Comparison of ENCODE assay signal across 19 cellular contexts in the genomic region with DNA sequence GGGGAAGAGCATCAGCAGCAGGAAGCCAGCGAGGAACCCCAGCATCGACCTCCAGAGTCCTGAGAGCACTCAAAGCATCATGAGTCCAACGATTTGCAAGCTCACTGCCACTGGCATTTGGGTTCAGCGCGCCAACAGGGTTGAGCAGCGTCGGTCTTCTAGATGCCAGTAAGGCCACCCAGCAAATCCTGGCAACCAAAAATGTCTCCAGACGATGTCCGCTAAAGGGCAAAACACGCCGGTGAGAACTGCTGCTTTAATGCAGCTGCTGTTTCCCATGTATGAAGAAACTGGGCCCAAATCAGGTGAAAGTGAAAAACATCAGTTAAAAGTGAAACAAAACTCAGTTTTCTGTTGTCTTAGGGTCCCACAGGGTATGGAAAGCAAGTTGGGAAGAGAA.
A peak's percentile ranks its signal among the peaks of the same experiment; 100 is the strongest.
DNase-seq lines count a peak whose midpoint lies in the region; ATAC-seq, FAIRE-seq and TF ChIP-seq lines count a peak whose summit lies in the region.
"Had no signal": no experiment of that assay in that cellular context is flagged by ENCODE, and none has a peak within 500 bp of the region (broad histone marks: within the 10 kb centered on the region; RNA-seq: fewer than 3 reads in every experiment).

No MANE protein-coding gene starts in this region.

- H3K27ac Mint-ChIP-seq in activated naive CD8-positive, alpha-beta T cell = peak overlapping the region; percentile 86
- H3K27ac Mint-ChIP-seq in naive B cell = peak overlapping the region in 2 of 6 donors; percentile 34 to 49

- H3K36me3 ChIP-seq in BLaER1 = peaks cover 60% of the 10 kb centered on the region
- H3K36me3 ChIP-seq: adrenal gland, prostate gland had no signal

- H3K36me3 Mint-ChIP-seq in activated naive CD8-positive, alpha-beta T cell = no peaks in the 10 kb centered on the region
- H3K36me3 Mint-ChIP-seq in naive B cell = no peaks in the 10 kb centered on the region

- no peak for TF ChIP-seq CTCF in GM10248 (IDR thresholded peaks at IDR 0.05; ENCODE audit: control extremely low read depth, extremely low read depth, low read depth, missing control alignments)

- no peaks in the 10 kb centered on the region for H3K9me3 ChIP-seq in BLaER1
- H3K9me3 ChIP-seq: adrenal gland, prostate gland, SK-N-SH had no signal

- peaks cover 96% of the 10 kb centered on the region for H3K4me1 ChIP-seq in BLaER1
- H3K4me1 ChIP-seq: foreskin keratinocyte had no signal

- peak overlapping the region; percentile 33; the same call in 1 of the 2 replicates for H3K4me2 ChIP-seq in BLaER1
- H3K4me2 ChIP-seq: PC-9, SK-N-SH had no signal

- CTCF ChIA-PET in GM10248 (lab: Yijun Ruan, JAX) = interaction anchor here (1.0 to 2.2 kb wide), 9 partner anchors 10 to 41 kb away, joined by 3 to 10 read pairs (median 4); no protein-coding TSS in a partner anchor

- no peak for TF ChIP-seq POLR2A in GM12891 (IDR thresholded peaks at IDR 0.05; ENCODE audit: low read depth, low read length)

- no peak overlapping the region for H3K4me3 ChIP-seq in BLaER1
- H3K4me3 ChIP-seq: adrenal gland, PC-9, prostate gland had no signal

- no peaks in the 10 kb centered on the region for H3K27me3 ChIP-seq in BLaER1
- H3K27me3 ChIP-seq: adrenal gland, foreskin keratinocyte had no signal

- H3K4me1 Mint-ChIP-seq in activated naive CD8-positive, alpha-beta T cell (ENCODE audit: low read depth) = peaks cover 79% of the 10 kb centered on the region
- H3K4me1 Mint-ChIP-seq in naive B cell = peaks cover 56 to 80% (median 74%) of the 10 kb centered on the region in 3 donors

- ATAC-seq in naive B cell (ENCODE audit: low read depth in 2 of 2) (no peak), HG03520 (IDR thresholded peaks at IDR 0.05; ENCODE audit: unreplicated experiment) (no peak), HG03565 (IDR thresholded peaks at IDR 0.05; ENCODE audit: unreplicated experiment) (no peak)
- ATAC-seq: foreskin keratinocyte, left ventricle myocardium superior had no signal

- DNase-seq in GM12891 (ENCODE audit: insufficient read length, low spot score) = no peak
- no peak for DNase-seq in naive B cell
- no peak for DNase-seq in GM10248 (ENCODE audit: extremely low spot score)
- no peak for DNase-seq in NCI-H2081 treated with DMSO at 0.1 percent for 48 hours (lab: John Stamatoyannopoulos, UW)
- DNase-seq: adrenal gland; DND-41; foreskin keratinocyte; HCEC 1CT; left ventricle myocardium superior; NCI-H526; PC-9; SK-N-SH; stimulated activated CD4-positive, alpha-beta T cell treated with anti-CD3 and anti-CD28 coated beads, Interleukin-12 subunit alpha, Interleukin-12 subunit beta, amount 100 ng/mL, for 4 hours had no signal

- H4K20me1 ChIP-seq in BLaER1 = peaks cover 100% of the 10 kb centered on the region

- no peak overlapping the region; the same call in 1 of the 2 replicates for H3K9ac ChIP-seq in BLaER1
- H3K9ac ChIP-seq: SK-N-SH had no signal

- POLR2A ChIA-PET in GM10248 (lab: Yijun Ruan, JAX) = no interaction called here

- no peaks in the 10 kb centered on the region for H3K9me3 Mint-ChIP-seq in activated naive CD8-positive, alpha-beta T cell (ENCODE audit: low read depth)
- no peaks in the 10 kb centered on the region for H3K9me3 Mint-ChIP-seq in naive B cell

- FAIRE-seq in GM12891 (lab: Jason Lieb, UNC) = peak; percentile 16
- FAIRE-seq: TTC549 had no signal

- H3K27me3 Mint-ChIP-seq in activated naive CD8-positive, alpha-beta T cell = no peaks in the 10 kb centered on the region
- H3K27me3 Mint-ChIP-seq in naive B cell = no peaks in the 10 kb centered on the region

- peak overlapping the region; percentile 46 for H3K4me3 Mint-ChIP-seq in activated naive CD8-positive, alpha-beta T cell
- peak overlapping the region in 5 of 8 donors; percentile 18 to 66 (median 30) for H3K4me3 Mint-ChIP-seq in naive B cell

- H3K27ac ChIP-seq in BLaER1 = no peak overlapping the region
- H3K27ac ChIP-seq: adrenal gland, foreskin keratinocyte, PC-9, prostate gland had no signal

TF ChIP-seq in GM12891, 5 proteins besides CTCF, POLR2A, EP300 and RAD21:
- TF ChIP-seq PAX5 (IDR thresholded peaks at IDR 0.05; ENCODE audit: insufficient read depth, low read length, severe bottlenecking) (no peak), POLR2AphosphoS5 (IDR thresholded peaks at IDR 0.05; ENCODE audit: low read depth, low read length) (no peak), POU2F2 (IDR thresholded peaks at IDR 0.05; ENCODE audit: low read depth, low read length) (no peak), SPI1 (IDR thresholded peaks at IDR 0.05; ENCODE audit: low read depth, low read length) (no peak), TAF1 (IDR thresholded peaks at IDR 0.05; ENCODE audit: low read depth, low read length) (no peak)
